17 cellular contexts compared by ENCODE assay signal in genomic region chr1:121587230-121587569, GRCh38.
DNase-seq lines count a peak whose midpoint lies in the region; ATAC-seq, FAIRE-seq and TF ChIP-seq lines count a peak whose summit lies in the region.
"Had no signal": no experiment of that assay in that cellular context is flagged by ENCODE, and none has a peak within 500 bp of the region (broad histone marks: within the 10 kb centered on the region; RNA-seq: fewer than 3 reads in every experiment).

No MANE protein-coding gene starts in this region.

- H2BK120ac ChIP-seq in H1 (replicated peaks; ENCODE audit: low read depth, low read length): no peak overlapping the region

- H2AK5ac ChIP-seq in H1 (ENCODE audit: low read depth, low read length): no peak overlapping the region; the same call in 1 of the 2 replicates

- ATAC-seq in stimulated activated naive CD8-positive, alpha-beta T cell treated with anti-CD3 and anti-CD28 coated beads, Interleukin-15, amount 100 ng/mL, for 72 hours: no peak

- CTCF ChIA-PET in H1 (lab: Charles Lee; ENCODE audit: partially characterized antibody): interaction anchor here (0.6 to 0.7 kb wide), 2 partner anchors 87 to 170 kb away, joined by 3 to 4 read pairs; no protein-coding TSS in a partner anchor

- H3K14ac ChIP-seq in H1 (ENCODE audit: insufficient read length): no peak overlapping the region

- POLR2A ChIA-PET in H1 (lab: Charles Lee; ENCODE audit: partially characterized antibody): no interaction called here

- H3K9me3 ChIP-seq in HUES6 (ENCODE audit: control insufficient read depth, insufficient read depth, low read depth, low read length) (no peaks in the 10 kb centered on the region; the same call in 1 of the 2 replicates), H1 (ENCODE audit: insufficient read depth in 2 of 2, low read depth in 1 of 2, low read length in 1 of 2) (no peaks in the 10 kb centered on the region), mesodermal cell (ENCODE audit: control insufficient read depth, low read length) (peaks cover 4% of the 10 kb centered on the region)
- H3K9me3 ChIP-seq: SJSA1 had no signal

- H3K23me2 ChIP-seq in H1 (ENCODE audit: low read depth, low read length): no peaks in the 10 kb centered on the region

- peaks cover 21% of the 10 kb centered on the region for H3K4me1 ChIP-seq in ACC112 (ENCODE audit: control insufficient read depth, insufficient read depth, low read length, unreplicated experiment)
- H3K4me1 ChIP-seq in HUES6 (ENCODE audit: control insufficient read depth, insufficient read depth, low read length): peaks cover 16% of the 10 kb centered on the region
- peaks cover 0 to 9% (median 6%) of the 10 kb centered on the region in 4 experiments; a peak in 4 of 7 replicates for H3K4me1 ChIP-seq in H1 (replicated peaks in 1 of 4; ENCODE audit: control insufficient read depth in 3 of 4, insufficient read depth in 4 of 4, low read length in 3 of 4)
- peaks cover 16% of the 10 kb centered on the region for H3K4me1 ChIP-seq in mesodermal cell (ENCODE audit: control insufficient read depth, insufficient read depth, low read length, poor library complexity, severe bottlenecking)
- H3K4me1 ChIP-seq: SJSA1 had no signal

- H4K8ac ChIP-seq in H1 (ENCODE audit: extremely low read depth, insufficient read depth, low read length): peak overlapping the region; percentile 81; the same call in 1 of the 2 replicates

- no peak overlapping the region for H2AFZ ChIP-seq in ACC112 (ENCODE audit: low read length, unreplicated experiment)
- H2AFZ ChIP-seq in H1 (ENCODE audit: low read length): peak overlapping the region; percentile 85

- no peak overlapping the region for H3K27ac Mint-ChIP-seq in stimulated activated naive CD8-positive, alpha-beta T cell treated with anti-CD3 and anti-CD28 coated beads, Interleukin-15, amount 100 ng/mL, for 72 hours

- H3K27me3 Mint-ChIP-seq in stimulated activated naive CD8-positive, alpha-beta T cell treated with anti-CD3 and anti-CD28 coated beads, Interleukin-15, amount 100 ng/mL, for 72 hours: no peaks in the 10 kb centered on the region

- peak overlapping the region; percentile 55 for H3K9ac ChIP-seq in HUES6 (ENCODE audit: low read length)
- H3K9ac ChIP-seq in H1 (replicated peaks in 1 of 4; ENCODE audit: extremely low read depth in 1 of 4, low read depth in 3 of 4, low read length in 3 of 4): no peak overlapping the region

- no peak overlapping the region for H4K5ac ChIP-seq in H1 (ENCODE audit: insufficient read length, low read depth, low read length)

- H3K79me2 ChIP-seq in ACC112 (ENCODE audit: control insufficient read depth, insufficient read depth, low read length, unreplicated experiment) (no peaks in the 10 kb centered on the region), H1 (ENCODE audit: control insufficient read depth in 1 of 2, insufficient read depth in 2 of 2, low read length in 2 of 2) (no peaks in the 10 kb centered on the region)

- no peak overlapping the region for H3K4me3 ChIP-seq in ACC112 (ENCODE audit: low read depth, low read length)
- H3K4me3 ChIP-seq in HUES6 (ENCODE audit: low read depth, low read length): peak overlapping the region; percentile 13; the same call in 1 of the 2 replicates
- H3K4me3 ChIP-seq in H1 (ENCODE audit: extremely low read depth in 1 of 4, insufficient read depth in 2 of 4, low read depth in 3 of 4, low read length in 4 of 4): no peak overlapping the region
- peak overlapping the region; percentile 8 for H3K4me3 ChIP-seq in mesodermal cell (ENCODE audit: extremely low read depth, insufficient read depth, low read length, poor library complexity, severe bottlenecking)
- H3K4me3 ChIP-seq: BLaER1 treated with 17β-estradiol and CSF1 and Interleukin-3, amounts not matched to agents 10 nM and 100 nM; SJSA1 had no signal

- 92% methylated on average over 5 of the region's 5 CpGs; no CpG with 5 or more reads in 1 of the 2 experiments for WGBS in H1 (ENCODE audit: extremely low coverage in 1 of 2, insufficient coverage in 1 of 2, insufficient read length in 1 of 2, insufficient replicate concordance in 2 of 2, low coverage in 1 of 2, low lambda C conversion rate in 2 of 2, missing lambda C conversion rate in 1 of 2), 2 experiments
- WGBS in mesodermal cell (ENCODE audit: insufficient coverage in 2 of 2), 2 experiments: 96 to 100% methylated on average over 4 of the region's 5 CpGs

- no peak overlapping the region for H3K4me3 Mint-ChIP-seq in stimulated activated naive CD8-positive, alpha-beta T cell treated with anti-CD3 and anti-CD28 coated beads, Interleukin-15, amount 100 ng/mL, for 72 hours

- no peak for TF ChIP-seq POLR2A in H1 (IDR thresholded peaks at IDR 0.05; ENCODE audit: control extremely low read depth in 1 of 2, low read depth in 2 of 2, low read length in 2 of 2)

- no peaks in the 10 kb centered on the region for H3K36me3 ChIP-seq in ACC112 (ENCODE audit: insufficient read depth, low read length)
- H3K36me3 ChIP-seq in HUES6 (ENCODE audit: control insufficient read depth, insufficient read depth, low read length): no peaks in the 10 kb centered on the region
- H3K36me3 ChIP-seq in H1 (ENCODE audit: control insufficient read depth in 2 of 4, insufficient read depth in 4 of 4, low read length in 3 of 4): no peaks in the 10 kb centered on the region
- H3K36me3 ChIP-seq in mesodermal cell (ENCODE audit: control insufficient read depth, insufficient read depth, low read length): no peaks in the 10 kb centered on the region
- H3K36me3 ChIP-seq: SJSA1 had no signal

- no peak overlapping the region for H3K56ac ChIP-seq in H1 (replicated peaks; ENCODE audit: insufficient read length, low read depth, low read length)

- peaks cover 18 to 36% of the 10 kb centered on the region in 2 donors for H3K9me3 Mint-ChIP-seq in stimulated activated naive CD8-positive, alpha-beta T cell treated with anti-CD3 and anti-CD28 coated beads, Interleukin-15, amount 100 ng/mL, for 72 hours

- H2BK12ac ChIP-seq in H1 (ENCODE audit: low read depth, low read length): peak overlapping the region; percentile 97

- H2BK20ac ChIP-seq in H1 (ENCODE audit: low read length): no peak overlapping the region; the same call in 1 of the 2 replicates

- H2BK5ac ChIP-seq in H1 (ENCODE audit: low read depth, low read length): peak overlapping the region; percentile 89

- no peak overlapping the region; the same call in 1 of the 2 replicates for H2BK15ac ChIP-seq in H1 (ENCODE audit: low read length)

- DNase-seq in H1 (ENCODE audit: low read depth in 1 of 2, low spot score in 2 of 2) (no peak), germinal center (ENCODE audit: low spot score) (no peak), epidermal melanocyte (ENCODE audit: insufficient read length, low spot score) (no peak)
- DNase-seq in stimulated activated naive CD8-positive, alpha-beta T cell treated with anti-CD3 and anti-CD28 coated beads, Interleukin-15, amount 100 ng/mL, for 72 hours: no peak
- DNase-seq: GF-D8, NCI-H1436 treated with DMSO at 0.1 percent for 48 hours, NCI-H2029 treated with DMSO at 0.1 percent for 48 hours, NCI-H2171 treated with DMSO at 0.1 percent for 48 hours, NCI-H446 treated with DMSO at 0.1 percent for 48 hours had no signal

- H3K4me1 Mint-ChIP-seq in stimulated activated naive CD8-positive, alpha-beta T cell treated with anti-CD3 and anti-CD28 coated beads, Interleukin-15, amount 100 ng/mL, for 72 hours: peaks cover 14% of the 10 kb centered on the region

- TF ChIP-seq CTCF in H1 (IDR thresholded peaks at IDR 0.05; ENCODE audit: control extremely low read depth in 1 of 3, insufficient read depth in 1 of 3, low read depth in 1 of 3, low read length in 3 of 3): no peak

- no peak for TF ChIP-seq EP300 in H1 (IDR thresholded peaks at IDR 0.05; ENCODE audit: borderline replicate concordance in 1 of 2, low read depth in 2 of 2, low read length in 2 of 2)

- no peaks in the 10 kb centered on the region for H4K20me1 ChIP-seq in H1 (replicated peaks in 1 of 2; ENCODE audit: control insufficient read depth in 1 of 2, insufficient read depth in 2 of 2, low read length in 2 of 2)
- H4K20me1 ChIP-seq: BLaER1 treated with 17β-estradiol and CSF1 and Interleukin-3, amounts not matched to agents 10 nM and 100 nM had no signal

- FAIRE-seq in H1 (lab: Jason Lieb, UNC): no peak
- FAIRE-seq: A204.1, GM12891, GM18507 had no signal

- H4K91ac ChIP-seq in H1 (replicated peaks; ENCODE audit: insufficient read length, low read length): peak overlapping the region; percentile 73

- TF ChIP-seq RAD21 in H1 (IDR thresholded peaks at IDR 0.05 in 1 of 2, conservative IDR thresholded peaks at IDR 0.05 in 1 of 2; ENCODE audit: low read depth in 2 of 2, low read length in 2 of 2): no peak

- no peak overlapping the region for H3K23ac ChIP-seq in H1 (ENCODE audit: insufficient read length)

- H3K27me3 ChIP-seq in ACC112 (ENCODE audit: insufficient read depth, low read length) (no peaks in the 10 kb centered on the region), HUES6 (ENCODE audit: control insufficient read depth, insufficient read depth, low read length) (no peaks in the 10 kb centered on the region), H1 (replicated peaks in 1 of 4; ENCODE audit: control insufficient read depth in 3 of 4, extremely low read depth in 1 of 4, insufficient read depth in 3 of 4, low read length in 3 of 4) (no peaks in the 10 kb centered on the region)
- H3K27me3 ChIP-seq: BLaER1 treated with 17β-estradiol and CSF1 and Interleukin-3, amounts not matched to agents 10 nM and 100 nM; SJSA1 had no signal

- peak overlapping the region; percentile 48; the same call in 1 of the 2 replicates for H3K18ac ChIP-seq in H1 (ENCODE audit: extremely low read depth, low read length)

- no peaks in the 10 kb centered on the region for H3K79me1 ChIP-seq in H1 (ENCODE audit: low read depth, low read length)

- H3K4me2 ChIP-seq in H1 (ENCODE audit: insufficient read depth in 1 of 2, low read depth in 2 of 2, low read length in 2 of 2): peak overlapping the region in 1 of 2 experiments; percentile 32; a peak in 2 of 4 replicates

- H3K27ac ChIP-seq in ACC112 (ENCODE audit: low read depth, low read length) (peak overlapping the region; percentile 70), HUES6 (ENCODE audit: low read depth, low read length) (peak overlapping the region; percentile 68; the same call in 1 of the 2 replicates), H1 (ENCODE audit: low read depth, low read length) (0 out of 2 replicates have a peak overlapping the region, but pooled peaks have one; percentile 7), mesodermal cell (ENCODE audit: low read depth, low read length, severe bottlenecking) (peak overlapping the region; percentile 69)
- H3K27ac ChIP-seq: SJSA1 had no signal

- H3K4ac ChIP-seq in H1 (replicated peaks; ENCODE audit: insufficient read length, low read depth, low read length): no peak overlapping the region

TF ChIP-seq in H1, 55 proteins besides CTCF, POLR2A, EP300 and RAD21:
- TF ChIP-seq SIX5 (IDR thresholded peaks at IDR 0.05; ENCODE audit: low read depth, low read length) (no peak), SIRT6 (IDR thresholded peaks at IDR 0.05; ENCODE audit: low read length) (no peak), NANOG (IDR thresholded peaks at IDR 0.05; ENCODE audit: insufficient read depth, low read depth, low read length, poor library complexity, severe bottlenecking) (no peak)
TF ChIP-seq in H1: peak in this region for 0.

Comparison
In these comparisons a context has a peak if more than half of its experiments do, and no peak if none do; other contexts are left out.
1. H3K27ac ChIP-seq: peak in every context shown above with its lines; median percentile 70 in ACC112; 69 in mesodermal cell; 68 in HUES6; 7 in H1.
2. H3K4me3 ChIP-seq: peak in HUES6 (single experiment) and mesodermal cell (single experiment); none in ACC112 (single experiment) and H1 (0 of 4).